In genomic region chr3:54139630-54140029, GRCh38 we compare ENCODE assay signal across 2 cellular contexts.
A peak's percentile ranks its signal among the peaks of the same experiment; 100 is the strongest.
TF ChIP-seq lines count a peak whose summit lies in the region.

No MANE protein-coding gene starts in this region.

TF ChIP-seq in HEK293, 187 proteins besides CTCF, POLR2A, EP300 and RAD21 (continued from another document):
- TF ChIP-seq REST (tag by site-specific recombination; IDR thresholded peaks at IDR 0.05) (no peak), ZNF747 (tag by site-specific recombination; IDR thresholded peaks at IDR 0.05) (no peak), ELK4 (IDR thresholded peaks at IDR 0.05; ENCODE audit: borderline replicate concordance, low read depth, low read length) (no peak), ZNF114 (tag by site-specific recombination; IDR thresholded peaks at IDR 0.05) (no peak), SCRT2 (tag by site-specific recombination; IDR thresholded peaks at IDR 0.05) (peak; percentile 91), ZNF112 (tag by site-specific recombination; IDR thresholded peaks at IDR 0.05) (no peak), ZBTB10 (tag by site-specific recombination; IDR thresholded peaks at IDR 0.05) (no peak), FEZF1 (tag by site-specific recombination; IDR thresholded peaks at IDR 0.05) (0 out of 2 replicates have a peak, but pooled peaks have one; percentile 12), ZBTB17 (tag by site-specific recombination; IDR thresholded peaks at IDR 0.05) (peak; percentile 92)

TF ChIP-seq in H1, 55 proteins besides CTCF, POLR2A, EP300 and RAD21 (continued from another document):
- TF ChIP-seq CHD7 (IDR thresholded peaks at IDR 0.05; ENCODE audit: insufficient replicate concordance, low read length) (no peak), TBP (IDR thresholded peaks at IDR 0.05; ENCODE audit: low read depth, low read length) (no peak)
